1 cellular context compared by ENCODE assay signal in genomic region chr6:85419046-85419759, GRCh38.
A peak's percentile ranks its signal among the peaks of the same experiment; 100 is the strongest.
TF ChIP-seq lines count a peak whose summit lies in the region.

No MANE protein-coding gene starts in this region.

TF ChIP-seq in GM12878, 131 proteins besides CTCF, POLR2A, EP300 and RAD21 (continued from another document and continues in another):
- TF ChIP-seq CUX1 (IDR thresholded peaks at IDR 0.05; ENCODE audit: insufficient replicate concordance, low read depth, low read length) (no peak), EED (IDR thresholded peaks at IDR 0.05; ENCODE audit: low read depth) (peak; percentile 60; the same call in 1 of the 2 replicates), MTA3 (IDR thresholded peaks at IDR 0.05; ENCODE audit: borderline replicate concordance, low read length) (0 out of 2 replicates have a peak, but pooled peaks have one; percentile 43), SIX5 (IDR thresholded peaks at IDR 0.05; ENCODE audit: low read depth, low read length, severe bottlenecking) (no peak), ZNF24 (IDR thresholded peaks at IDR 0.05) (peak; percentile 90), SREBF1 (IDR thresholded peaks at IDR 0.05; ENCODE audit: low read length) (no peak), IKZF2 (IDR thresholded peaks at IDR 0.05) (peak; percentile 97), BHLHE40 (IDR thresholded peaks at IDR 0.05; ENCODE audit: borderline replicate concordance in 1 of 2, low read depth in 2 of 2, low read length in 1 of 2) (peak in 1 of 2 experiments; percentile 20; a peak in 1 of 4 replicates), MLLT1 (IDR thresholded peaks at IDR 0.05) (peak; percentile 59), TARDBP (IDR thresholded peaks at IDR 0.05; ENCODE audit: borderline replicate concordance) (no peak), USF2 (IDR thresholded peaks at IDR 0.05; ENCODE audit: borderline replicate concordance, low read depth, low read length) (no peak), HDGF (IDR thresholded peaks at IDR 0.05) (no peak), WRNIP1 (IDR thresholded peaks at IDR 0.05; ENCODE audit: borderline replicate concordance, low read depth, low read length) (no peak), USF1 (IDR thresholded peaks at IDR 0.05; ENCODE audit: borderline replicate concordance, extremely low read length, insufficient read depth, low read depth, low read length) (no peak), SPI1 (IDR thresholded peaks at IDR 0.05; ENCODE audit: borderline replicate concordance, insufficient read depth, low read depth, low read length) (peak; percentile 87), IRF4 (IDR thresholded peaks at IDR 0.05; ENCODE audit: low read depth, low read length) (0 out of 2 replicates have a peak, but pooled peaks have one; percentile 61), ATF7 (IDR thresholded peaks at IDR 0.05; ENCODE audit: low read depth) (peak; percentile 59; the same call in 1 of the 2 replicates), ETV6 (conservative IDR thresholded peaks at IDR 0.05 in 1 of 2, IDR thresholded peaks at IDR 0.05 in 1 of 2; ENCODE audit: borderline replicate concordance in 1 of 2, low read depth in 1 of 2) (0 out of 4 replicates have a peak, but pooled peaks of 1 of the 2 experiments have one; percentile 19), TBL1XR1 (IDR thresholded peaks at IDR 0.05; ENCODE audit: low read depth, low read length) (peak; percentile 71), FOS (IDR thresholded peaks at IDR 0.05; ENCODE audit: borderline replicate concordance, extremely low read depth, insufficient read length) (no peak), CHD4 (IDR thresholded peaks at IDR 0.05) (no peak), HSF1 (IDR thresholded peaks at IDR 0.05; ENCODE audit: low read depth, low read length) (no peak), NFIC (IDR thresholded peaks at IDR 0.05; ENCODE audit: low read depth, low read length) (0 out of 2 replicates have a peak, but pooled peaks have one; percentile 18), YBX1 (IDR thresholded peaks at IDR 0.05) (no peak), MEF2B (IDR thresholded peaks at IDR 0.05; ENCODE audit: partially characterized antibody, poor library complexity, severe bottlenecking) (peak; percentile 46), CBFB (IDR thresholded peaks at IDR 0.05; ENCODE audit: low read depth) (no peak), EGR1 (IDR thresholded peaks at IDR 0.05; ENCODE audit: borderline replicate concordance in 1 of 2, low read depth in 2 of 2, low read length in 2 of 2) (no peak), NR2F1 (conservative IDR thresholded peaks at IDR 0.05) (0 out of 2 replicates have a peak, but pooled peaks have one; percentile 16), CREB1 (IDR thresholded peaks at IDR 0.05; ENCODE audit: low read depth) (0 out of 2 replicates have a peak, but pooled peaks have one; percentile 31), ZBTB33 (IDR thresholded peaks at IDR 0.05) (no peak), BCL11A (IDR thresholded peaks at IDR 0.05; ENCODE audit: low read depth, low read length) (0 out of 2 replicates have a peak, but pooled peaks have one; percentile 35), SKIL (IDR thresholded peaks at IDR 0.05; ENCODE audit: low read depth, poor library complexity, severe bottlenecking) (peak; percentile 78), ELK1 (IDR thresholded peaks at IDR 0.05; ENCODE audit: low read depth, low read length) (no peak), ZNF217 (IDR thresholded peaks at IDR 0.05) (peak; percentile 64; the same call in 1 of the 2 replicates), ATF2 (IDR thresholded peaks at IDR 0.05; ENCODE audit: low read length) (peak; percentile 47; the same call in 1 of the 2 replicates), MAX (IDR thresholded peaks at IDR 0.05; ENCODE audit: low read depth, low read length) (no peak), RELB (IDR thresholded peaks at IDR 0.05; ENCODE audit: low read depth) (peak; percentile 91)
